35 cellular contexts compared by ENCODE assay signal in genomic region chr2:205988274-205988673, GRCh38.
"Had no signal": no experiment of that assay in that cellular context is flagged by ENCODE, and none has a peak within 500 bp of the region (broad histone marks: within the 10 kb centered on the region; RNA-seq: fewer than 3 reads in every experiment).

No MANE protein-coding gene starts in this region.

- H3K27me3 ChIP-seq: ascending aorta, cardiac muscle cell, MG63 had no signal

- ATAC-seq: activated CD4-positive, alpha-beta T cell treated with anti-CD3 and anti-CD28 coated beads for 36 hours; activated naive CD8-positive, alpha-beta T cell treated with anti-CD3 and anti-CD28 coated beads, Interleukin-2, amount 50 U/mL, for 24 hours; PC-3; Right ventricle myocardium inferior; SK-N-SH treated with all-trans-retinoic acid at 6 μM for 48 hours; T-helper 17 cell had no signal

- H3K27ac ChIP-seq: ascending aorta, cardiac muscle cell, RWPE1, WERI-Rb-1 had no signal

- FAIRE-seq: RCC 7860 had no signal

- H3K36me3 ChIP-seq: cardiac muscle cell, MG63, WERI-Rb-1 had no signal

- H3K4me3 ChIP-seq: ascending aorta, cardiac muscle cell, MG63 had no signal

- DNase-seq: activated CD4-positive, alpha-beta memory T cell treated with anti-CD3 and anti-CD28 coated beads for 36 hours; activated CD4-positive, alpha-beta T cell treated with anti-CD3 and anti-CD28 coated beads for 36 hours; activated CD4-positive, alpha-beta T cell treated with anti-CD3 and anti-CD28 coated beads, Interleukin-2, amount 50 U/mL, for 1 hour; activated CD8-positive, alpha-beta memory T cell treated with anti-CD3 and anti-CD28 coated beads, Interleukin-2, amount 50 U/mL, for 4 hours; activated effector memory CD4-positive, alpha-beta T cell treated with Interleukin-2 at 50 U/mL for 16 hours; activated naive CD4-positive, alpha-beta T cell treated with anti-CD3 and anti-CD28 coated beads, Interleukin-2, amount 10 ng/mL, durations not matched to agents 7 days and 5 days; activated naive CD8-positive, alpha-beta T cell treated with anti-CD3 and anti-CD28 coated beads, Interleukin-2, amount 50 U/mL, for 24 hours; activated T-cell treated with anti-CD3 and anti-CD28 coated beads for 4 hours; activated T-cell treated with anti-CD3 and anti-CD28 coated beads, Interleukin-2, amount 50 U/mL, for 48 hours; amniotic stem cell; Kasumi-1; KG1; MG63; NCI-H1048; NCI-H1105 treated with DMSO at 0.1 percent for 48 hours; NCI-H1436 treated with DMSO at 0.1 percent for 48 hours; NCI-H1694 treated with DMSO at 0.1 percent for 48 hours; NCI-H2029 treated with DMSO at 0.1 percent for 48 hours; NCI-H2107; NCI-H2171; NCI-H510A; NCI-H526; NCI-H748 treated with DMSO at 0.1 percent for 48 hours; NK-92 treated with Interleukin-12 subunit alpha and Interleukin-12 subunit beta, amount 100 ng/mL, for 24 hours; PC-3; SIG-M5; T-cell; T-helper 17 cell; WERI-Rb-1 had no signal

- H3K4me1 ChIP-seq: ascending aorta had no signal

- H3K9me3 ChIP-seq: ascending aorta, MG63 had no signal
